Comparison of ENCODE assay signal across 11 cellular contexts in the genomic region with DNA sequence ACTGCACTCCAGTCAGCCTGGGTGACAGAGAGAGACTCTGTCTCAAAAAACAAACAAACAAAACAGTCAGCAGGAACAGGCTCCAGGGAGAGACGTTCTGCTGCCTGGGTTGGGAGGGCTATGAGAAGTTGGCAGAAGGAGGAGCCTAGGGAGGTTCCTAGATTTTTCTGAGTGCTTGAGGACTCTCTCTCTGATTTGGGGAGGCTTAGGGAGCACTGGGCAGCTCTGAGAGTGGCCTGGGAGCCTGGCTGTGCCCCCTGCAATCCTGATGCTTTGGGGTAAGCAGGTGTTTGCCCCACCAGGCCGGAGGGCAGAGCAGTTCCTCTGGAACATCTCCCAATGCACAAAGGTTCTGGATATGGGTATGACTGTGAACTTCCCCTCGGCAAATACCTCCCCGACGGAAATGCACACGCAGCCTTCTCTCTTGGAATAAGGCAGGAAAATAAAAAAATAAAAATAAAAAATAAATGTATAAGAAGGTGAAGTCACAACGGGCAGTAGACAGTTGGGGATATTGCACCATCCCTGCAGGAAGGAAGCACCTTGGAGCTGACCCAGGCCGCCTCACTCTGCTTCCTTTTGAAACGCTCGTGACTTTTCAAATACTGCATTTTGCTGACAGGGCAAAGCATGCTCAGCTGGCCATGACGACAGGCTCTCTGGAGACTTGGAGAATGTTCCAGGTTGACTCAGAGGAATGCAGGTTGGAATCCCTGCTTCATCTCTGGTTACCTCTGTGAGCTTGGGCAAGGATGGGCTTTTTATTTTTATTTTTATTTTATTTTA. TPM values are rescaled to one million over a fixed set of nuclear protein-coding genes. Genes with fewer than 3 reads are reported as not detected.
DNase-seq lines count a peak whose midpoint lies in the region; ATAC-seq, FAIRE-seq and TF ChIP-seq lines count a peak whose summit lies in the region.
"Had no signal": no experiment of that assay in that cellular context is flagged by ENCODE, and none has a peak within 500 bp of the region (broad histone marks: within the 10 kb centered on the region; RNA-seq: fewer than 3 reads in every experiment).

No MANE protein-coding gene starts in this region.

- H3K36me3 ChIP-seq in MG63 (no peaks in the 10 kb centered on the region), bronchial epithelial cell (ENCODE audit: control insufficient read depth, insufficient read depth, low read length) (no peaks in the 10 kb centered on the region), tibial nerve (no peaks in the 10 kb centered on the region)

- no peak overlapping the region for H3K27ac Mint-ChIP-seq in activated T-helper 17 cell treated with anti-CD3 and anti-CD28 coated beads, Interleukin-2, amount 50 U/mL, for 72 hours

- TF ChIP-seq POLR2A in tibial nerve (IDR thresholded peaks at IDR 0.05) = no peak

- FAIRE-seq in bronchial epithelial cell (lab: Jason Lieb, UNC) = no peak

- H3K9me3 Mint-ChIP-seq in activated T-helper 17 cell treated with anti-CD3 and anti-CD28 coated beads, Interleukin-2, amount 50 U/mL, for 72 hours = no peaks in the 10 kb centered on the region

- H3K27me3 ChIP-seq in MG63 (no peaks in the 10 kb centered on the region), bronchial epithelial cell (ENCODE audit: control insufficient read depth, insufficient read depth, low read length) (no peaks in the 10 kb centered on the region), tibial nerve (peaks cover 0 to 13% of the 10 kb centered on the region in 2 donors)

- no peaks in the 10 kb centered on the region for H3K36me3 Mint-ChIP-seq in activated T-helper 17 cell treated with anti-CD3 and anti-CD28 coated beads, Interleukin-2, amount 50 U/mL, for 72 hours (ENCODE audit: low read depth)

- H3K4me3 ChIP-seq in MG63 (no peak overlapping the region), bronchial epithelial cell (ENCODE audit: low read depth, low read length) (no peak overlapping the region), tibial nerve (no peak overlapping the region)

- no peak for ATAC-seq in activated T-helper 17 cell treated with anti-CD3 and anti-CD28 coated beads, Interleukin-2, amount 50 U/mL, for 72 hours (replicated peaks)
- no peak for ATAC-seq in GM18520 (IDR thresholded peaks at IDR 0.05; ENCODE audit: unreplicated experiment)

- H3K9me3 ChIP-seq in MG63 (no peaks in the 10 kb centered on the region), tibial nerve (no peaks in the 10 kb centered on the region)

- H3K4me1 Mint-ChIP-seq in activated T-helper 17 cell treated with anti-CD3 and anti-CD28 coated beads, Interleukin-2, amount 50 U/mL, for 72 hours = no peaks in the 10 kb centered on the region

- TF ChIP-seq CTCF in bronchial epithelial cell (IDR thresholded peaks at IDR 0.05; ENCODE audit: insufficient read depth, low read length, severe bottlenecking) = no peak
- no peak for TF ChIP-seq CTCF in tibial nerve (IDR thresholded peaks at IDR 0.05)

- 37 to 46% methylated on average over 11 of the region's 11 CpGs for WGBS in tibial nerve, 2 donors

- H3K4me1 ChIP-seq in tibial nerve = peaks cover 0 to 30% (median 10%) of the 10 kb centered on the region in 4 donors

- H3K27me3 Mint-ChIP-seq in activated T-helper 17 cell treated with anti-CD3 and anti-CD28 coated beads, Interleukin-2, amount 50 U/mL, for 72 hours = peaks cover 3% of the 10 kb centered on the region

- peak; percentile 76 to 78 for TF ChIP-seq EP300 in tibial nerve (IDR thresholded peaks at IDR 0.05)

- H3K27ac ChIP-seq in tibial nerve = peak overlapping the region; percentile 52 to 89 (median 72)

- DNase-seq in MG63 (peak; percentile 77), bronchial epithelial cell (ENCODE audit: low read depth) (peak; percentile 79), kidney tubule cell (ENCODE audit: low spot score) (peak; percentile 95), tibial nerve (ENCODE audit: low spot score in 2 of 2) (peak; percentile 23 to 57), T-helper 2 cell (no peak), NCI-H69 (lab: John Stamatoyannopoulos, UW) (no peak)
- DNase-seq: activated CD8-positive, alpha-beta memory T cell treated with anti-CD3 and anti-CD28 coated beads, Interleukin-2, amount 50 U/mL, for 48 hours; midbrain; NCI-H1930 had no signal

- no peak overlapping the region for H3K4me3 Mint-ChIP-seq in activated T-helper 17 cell treated with anti-CD3 and anti-CD28 coated beads, Interleukin-2, amount 50 U/mL, for 72 hours

RNA-seq across cellular contexts. Expression of a gene that starts 26.5 kb away (rescaled TPM):
- total RNA-seq in MG63 (2014; rRNA removed; shearing (Covaris generic); ENCODE audit: low replicate concordance) = 137 and 145 TPM in 2 replicates
- total RNA-seq in bronchial epithelial cell (79.0 and 129 TPM in 2 replicates), tibial nerve (10 to 100 TPM; 38.0 to 90.0 (median 44.6) TPM)
- 1 to 10 TPM in 1 of 2 donors, under 1 TPM in 1; 0.63 to 1.7 TPM for total RNA-seq in activated T-helper 17 cell treated with anti-CD3 and anti-CD28 coated beads, Interleukin-2, amount 50 U/mL, for 72 hours

RNA-seq across cellular contexts. Expression of a gene that starts 48.0 kb away (rescaled TPM):
- 142 and 214 TPM in 2 replicates for total RNA-seq in MG63 (2014; rRNA removed; shearing (Covaris generic); ENCODE audit: low replicate concordance)
- total RNA-seq in bronchial epithelial cell = 68.4 and 76.1 TPM in 2 replicates
- 10 to 100 TPM; 31.8 to 61.2 (median 35.5) TPM for total RNA-seq in tibial nerve
- 10 to 100 TPM; 33.7 to 54.4 TPM for total RNA-seq in activated T-helper 17 cell treated with anti-CD3 and anti-CD28 coated beads, Interleukin-2, amount 50 U/mL, for 72 hours

RNA-seq across cellular contexts. Expression of a gene that starts 48.4 kb away (rescaled TPM):
- 528 and 780 TPM in 2 replicates for total RNA-seq in MG63 (2014; rRNA removed; shearing (Covaris generic); ENCODE audit: low replicate concordance)
- total RNA-seq in bronchial epithelial cell (268 and 331 TPM in 2 replicates), tibial nerve (100 to 1,000 TPM; 151 to 266 (median 183) TPM)
- total RNA-seq in activated T-helper 17 cell treated with anti-CD3 and anti-CD28 coated beads, Interleukin-2, amount 50 U/mL, for 72 hours = 100 to 1,000 TPM; 166 to 171 TPM

Comparison
In these comparisons a context has a peak if more than half of its experiments do, and no peak if none do; other contexts are left out.
1. DNase-seq: peak in MG63 (single experiment), bronchial epithelial cell (single experiment), kidney tubule cell (single experiment) and tibial nerve (2 of 2); none in T-helper 2 cell (0 of 5) and NCI-H69 (single experiment).
2. RNA of a gene that starts 26.5 kb away (total RNA-seq): 137 to 145 TPM in MG63, 79.0 to 129 TPM in bronchial epithelial cell and 38.0 to 90.0 TPM in tibial nerve; 0.63 to 1.7 TPM in activated T-helper 17 cell treated with anti-CD3 and anti-CD28 coated beads, Interleukin-2, amount 50 U/mL, for 72 hours; every median in the first group is over 10 times any median in the second.